17 cellular contexts compared by ENCODE assay signal in the genomic region with DNA sequence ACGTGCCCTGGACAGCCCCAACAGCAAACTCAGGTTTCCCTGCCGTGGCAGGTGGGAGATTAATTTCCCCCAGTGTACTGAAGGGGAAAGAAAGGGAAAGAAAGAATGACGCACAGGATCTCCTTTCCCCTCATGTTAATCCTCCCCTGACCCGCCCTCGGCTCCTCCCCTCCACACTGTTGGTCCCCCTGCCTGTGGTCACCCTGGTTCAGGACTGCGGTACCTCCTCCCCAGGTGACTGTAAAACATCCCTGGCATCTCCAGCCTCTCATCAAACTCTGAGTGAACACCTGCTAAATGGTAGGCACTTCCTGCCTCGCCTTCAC.
"Had no signal": no experiment of that assay in that cellular context is flagged by ENCODE, and none has a peak within 500 bp of the region (broad histone marks: within the 10 kb centered on the region; RNA-seq: fewer than 3 reads in every experiment).

No MANE protein-coding gene starts in this region.

- H3K4me3 Mint-ChIP-seq: activated CD8-positive, alpha-beta T cell treated with anti-CD3 and anti-CD28 coated beads for 36 hours; activated naive CD8-positive, alpha-beta T cell treated with anti-CD3 and anti-CD28 coated beads, Interleukin-2, amount 50 U/mL, for 24 hours had no signal

- ATAC-seq: activated CD8-positive, alpha-beta T cell treated with anti-CD3 and anti-CD28 coated beads for 36 hours; activated naive CD8-positive, alpha-beta T cell treated with anti-CD3 and anti-CD28 coated beads, Interleukin-2, amount 50 U/mL, for 24 hours; gastrocnemius medialis; heart right ventricle; left ventricle myocardium superior had no signal

- H3K27me3 ChIP-seq: ascending aorta, gastrocnemius medialis, right atrium auricular region, thyroid gland had no signal

- H3K36me3 ChIP-seq: ascending aorta, gastrocnemius medialis, heart right ventricle, right atrium auricular region, thyroid gland had no signal

- H3K4me3 ChIP-seq: ascending aorta, coronary artery, gastrocnemius medialis, heart right ventricle, right atrium auricular region, thyroid gland had no signal

- DNase-seq: activated CD4-positive, alpha-beta T cell treated with anti-CD3 and anti-CD28 coated beads for 4 hours; activated CD8-positive, alpha-beta memory T cell treated with anti-CD3 and anti-CD28 coated beads, Interleukin-2, amount 50 U/mL, for 4 hours; activated CD8-positive, alpha-beta T cell treated with anti-CD3 and anti-CD28 coated beads for 36 hours; activated naive CD4-positive, alpha-beta T cell; activated naive CD8-positive, alpha-beta T cell treated with anti-CD3 and anti-CD28 coated beads, Interleukin-2, amount 50 U/mL, for 24 hours; effector CD8-positive, alpha-beta T cell; gastrocnemius medialis; heart right ventricle; kidney; left ventricle myocardium superior; small intestine; thyroid gland had no signal

- H3K27ac Mint-ChIP-seq: activated CD8-positive, alpha-beta T cell treated with anti-CD3 and anti-CD28 coated beads for 36 hours; activated naive CD8-positive, alpha-beta T cell treated with anti-CD3 and anti-CD28 coated beads, Interleukin-2, amount 50 U/mL, for 24 hours had no signal

- H3K27ac ChIP-seq: ascending aorta, coronary artery, epithelial cell of prostate, gastrocnemius medialis, heart right ventricle, right atrium auricular region, thyroid gland, VCaP had no signal

- H3K9me3 ChIP-seq: ascending aorta, gastrocnemius medialis, heart right ventricle, right atrium auricular region, thyroid gland had no signal

- H3K9me3 Mint-ChIP-seq: activated CD8-positive, alpha-beta T cell treated with anti-CD3 and anti-CD28 coated beads for 36 hours; activated naive CD8-positive, alpha-beta T cell treated with anti-CD3 and anti-CD28 coated beads, Interleukin-2, amount 50 U/mL, for 24 hours had no signal
